Comparison of ENCODE assay signal across 18 cellular contexts in the genomic region with DNA sequence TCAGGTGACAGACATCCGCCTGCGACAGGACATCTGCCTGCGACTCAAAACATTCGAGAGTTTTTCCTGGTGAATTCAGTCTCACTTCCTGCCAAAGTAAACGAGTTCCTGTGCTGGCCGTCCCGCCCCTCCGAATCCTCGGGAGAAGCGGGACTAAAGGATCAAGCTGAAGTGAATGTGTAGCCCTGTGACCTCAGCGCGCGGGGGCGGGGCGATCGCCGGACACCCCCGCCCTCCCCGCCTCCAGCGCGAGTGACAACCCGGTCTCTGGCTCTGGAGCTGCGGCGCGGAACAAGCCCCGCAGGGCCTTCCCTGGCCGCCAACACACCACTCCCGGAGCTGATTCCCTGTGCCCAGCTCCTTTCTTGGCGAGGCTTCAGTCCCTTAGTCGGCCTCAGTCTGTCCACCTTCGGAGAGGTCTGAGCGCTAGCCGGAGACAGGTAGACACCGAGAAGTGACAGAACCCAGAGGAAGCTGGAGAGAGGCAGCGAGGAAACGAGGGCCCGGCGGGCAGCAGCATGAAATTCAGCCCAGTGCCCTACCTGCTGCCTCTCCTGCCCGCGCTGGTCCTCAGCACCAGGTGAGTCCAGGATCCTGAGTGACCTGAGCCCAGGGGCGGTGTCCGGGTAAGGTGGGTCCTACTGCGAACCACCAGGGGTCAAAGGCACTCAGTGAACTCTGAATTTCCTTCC.
"Had no signal": no experiment of that assay in that cellular context is flagged by ENCODE, and none has a peak within 500 bp of the region (broad histone marks: within the 10 kb centered on the region; RNA-seq: fewer than 3 reads in every experiment).

No MANE protein-coding gene starts in this region.

- H3K4me3 ChIP-seq: breast epithelium, lung, right atrium auricular region, tibial nerve had no signal

- H3K36me3 Mint-ChIP-seq: naive thymus-derived CD4-positive, alpha-beta T cell had no signal

- DNase-seq: activated CD4-positive, alpha-beta T cell treated with anti-CD3 and anti-CD28 coated beads for 4 hours; activated CD8-positive, alpha-beta memory T cell treated with anti-CD3 and anti-CD28 coated beads, Interleukin-2, amount 50 U/mL, for 4 hours; activated CD8-positive, alpha-beta T cell treated with anti-CD3 and anti-CD28 coated beads for 36 hours; activated T-cell treated with anti-CD3 and anti-CD28 coated beads, Interleukin-2, amount 50 U/mL, for 72 hours; aorta; endodermal cell; hippocampal formation; immature natural killer cell; left cardiac atrium; naive thymus-derived CD4-positive, alpha-beta T cell; small intestine had no signal

- H3K27me3 Mint-ChIP-seq: activated CD8-positive, alpha-beta T cell treated with anti-CD3 and anti-CD28 coated beads for 36 hours; naive thymus-derived CD4-positive, alpha-beta T cell had no signal

- H3K27me3 ChIP-seq: breast epithelium, neutrophil, right atrium auricular region, tibial nerve had no signal

- H3K27ac Mint-ChIP-seq: activated CD8-positive, alpha-beta T cell treated with anti-CD3 and anti-CD28 coated beads for 36 hours; activated T-cell treated with anti-CD3 and anti-CD28 coated beads, Interleukin-2, amount 50 U/mL, for 72 hours; endodermal cell; immature natural killer cell; naive thymus-derived CD4-positive, alpha-beta T cell; T-helper 2 cell treated with Interferon-gamma antibody and Interleukin-4, amounts not matched to agents 5 μg/mL and 100 μg/mL, for 36 hours had no signal

- H3K9me3 ChIP-seq: neutrophil, right atrium auricular region had no signal

- H3K27ac ChIP-seq: breast epithelium, neutrophil, right atrium auricular region, tibial nerve, VCaP had no signal

- H3K4me1 Mint-ChIP-seq: naive thymus-derived CD4-positive, alpha-beta T cell had no signal

- H3K4me1 ChIP-seq: breast epithelium, right atrium auricular region, tibial nerve had no signal

- H3K4me3 Mint-ChIP-seq: activated CD8-positive, alpha-beta T cell treated with anti-CD3 and anti-CD28 coated beads for 36 hours; activated T-cell treated with anti-CD3 and anti-CD28 coated beads, Interleukin-2, amount 50 U/mL, for 72 hours; endodermal cell; immature natural killer cell; naive thymus-derived CD4-positive, alpha-beta T cell; T-helper 2 cell treated with Interferon-gamma antibody and Interleukin-4, amounts not matched to agents 5 μg/mL and 100 μg/mL, for 36 hours had no signal

- H3K36me3 ChIP-seq: breast epithelium, neutrophil, right atrium auricular region, tibial nerve had no signal

- ATAC-seq: activated CD8-positive, alpha-beta T cell treated with anti-CD3 and anti-CD28 coated beads for 36 hours; activated T-cell treated with anti-CD3 and anti-CD28 coated beads, Interleukin-2, amount 50 U/mL, for 72 hours; left cardiac atrium; naive thymus-derived CD4-positive, alpha-beta T cell had no signal
